In the genomic region with DNA sequence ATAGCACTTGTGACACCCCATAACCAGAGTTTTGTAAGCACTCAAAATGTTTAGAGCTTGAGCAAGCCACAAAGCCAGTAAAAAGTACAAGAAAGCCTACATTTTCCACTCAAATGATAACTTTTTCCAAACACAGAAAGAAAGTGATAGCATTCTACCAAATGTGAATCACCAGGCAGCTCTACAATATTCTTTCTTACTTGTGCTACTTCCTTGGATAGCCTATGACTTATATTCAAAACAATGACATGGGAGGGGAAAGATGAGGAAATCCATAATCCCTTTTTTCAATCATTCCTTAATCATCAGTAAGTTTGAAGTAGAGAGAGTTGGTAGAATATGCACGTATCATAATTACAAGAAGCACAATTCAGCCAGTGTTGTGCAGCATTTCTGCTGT, we compare ENCODE assay signal across 17 cellular contexts.
"Had no signal": no experiment of that assay in that cellular context is flagged by ENCODE, and none has a peak within 500 bp of the region (broad histone marks: within the 10 kb centered on the region; RNA-seq: fewer than 3 reads in every experiment).

No MANE protein-coding gene starts in this region.

- H3K27me3 ChIP-seq: adrenal gland, breast epithelium, neutrophil, right atrium auricular region, tibial artery, vagina had no signal

- H3K36me3 Mint-ChIP-seq: activated naive CD4-positive, alpha-beta T cell treated with anti-CD3 and anti-CD28 coated beads, Interleukin-2, amount 10 ng/mL, durations not matched to agents 7 days and 5 days; naive B cell; stimulated activated effector memory CD8-positive, alpha-beta T cell treated with anti-CD3 and anti-CD28 coated beads, Interleukin-12 subunit alpha, Interleukin-12 subunit beta, amount 100 ng/mL, for 72 hours; T-cell had no signal

- H3K4me1 ChIP-seq: adrenal gland, breast epithelium, right atrium auricular region, tibial artery, vagina had no signal

- H3K27ac Mint-ChIP-seq: activated CD8-positive, alpha-beta T cell treated with anti-CD3 and anti-CD28 coated beads, Interleukin-2, amount 10 ng/mL, durations not matched to agents 7 days and 5 days; activated naive CD4-positive, alpha-beta T cell treated with anti-CD3 and anti-CD28 coated beads, Interleukin-2, amount 10 ng/mL, durations not matched to agents 7 days and 5 days; activated T-helper 1 cell treated with anti-CD3 and anti-CD28 coated beads, Interleukin-12 subunit alpha, Interleukin-12 subunit beta, Interleukin-2, Interleukin-4 antibody, amounts not matched to agents 30 ng/mL and 10 ng/mL and 1 ng/mL, durations not matched to agents 14 hours and 24 hours and 36 hours; naive B cell; stimulated activated effector memory CD8-positive, alpha-beta T cell treated with anti-CD3 and anti-CD28 coated beads, Interleukin-12 subunit alpha, Interleukin-12 subunit beta, amount 100 ng/mL, for 72 hours; T-cell had no signal

- H3K27me3 Mint-ChIP-seq: activated naive CD4-positive, alpha-beta T cell treated with anti-CD3 and anti-CD28 coated beads, Interleukin-2, amount 10 ng/mL, durations not matched to agents 7 days and 5 days; naive B cell; T-cell had no signal

- H3K9me3 ChIP-seq: adrenal gland, neutrophil, right atrium auricular region, tibial artery, vagina had no signal

- H3K4me1 Mint-ChIP-seq: activated naive CD4-positive, alpha-beta T cell treated with anti-CD3 and anti-CD28 coated beads, Interleukin-2, amount 10 ng/mL, durations not matched to agents 7 days and 5 days; naive B cell; stimulated activated effector memory CD8-positive, alpha-beta T cell treated with anti-CD3 and anti-CD28 coated beads, Interleukin-12 subunit alpha, Interleukin-12 subunit beta, amount 100 ng/mL, for 72 hours; T-cell had no signal

- DNase-seq: activated CD4-positive, alpha-beta T cell treated with anti-CD3 and anti-CD28 coated beads for 48 hours; activated CD8-positive, alpha-beta memory T cell treated with anti-CD3 and anti-CD28 coated beads, Interleukin-2, amount 50 U/mL, for 48 hours; activated CD8-positive, alpha-beta T cell treated with anti-CD3 and anti-CD28 coated beads, Interleukin-2, amount 10 ng/mL, durations not matched to agents 7 days and 5 days; activated naive CD4-positive, alpha-beta T cell treated with anti-CD3 and anti-CD28 coated beads, Interleukin-2, amount 10 ng/mL, durations not matched to agents 7 days and 5 days; adrenal gland; midbrain; naive B cell; posterior cingulate gyrus; small intestine; T-cell; tibial artery had no signal

- H3K4me3 Mint-ChIP-seq: activated CD8-positive, alpha-beta T cell treated with anti-CD3 and anti-CD28 coated beads, Interleukin-2, amount 10 ng/mL, durations not matched to agents 7 days and 5 days; activated naive CD4-positive, alpha-beta T cell treated with anti-CD3 and anti-CD28 coated beads, Interleukin-2, amount 10 ng/mL, durations not matched to agents 7 days and 5 days; activated T-helper 1 cell treated with anti-CD3 and anti-CD28 coated beads, Interleukin-12 subunit alpha, Interleukin-12 subunit beta, Interleukin-2, Interleukin-4 antibody, amounts not matched to agents 30 ng/mL and 10 ng/mL and 1 ng/mL, durations not matched to agents 14 hours and 24 hours and 36 hours; naive B cell; stimulated activated effector memory CD8-positive, alpha-beta T cell treated with anti-CD3 and anti-CD28 coated beads, Interleukin-12 subunit alpha, Interleukin-12 subunit beta, amount 100 ng/mL, for 72 hours; T-cell had no signal

- H3K4me3 ChIP-seq: adrenal gland, breast epithelium, right atrium auricular region, tibial artery, vagina had no signal

- H3K27ac ChIP-seq: adrenal gland, breast epithelium, neutrophil, right atrium auricular region, tibial artery, vagina had no signal

- H3K9me3 Mint-ChIP-seq: activated T-helper 1 cell treated with anti-CD3 and anti-CD28 coated beads, Interleukin-12 subunit alpha, Interleukin-12 subunit beta, Interleukin-2, Interleukin-4 antibody, amounts not matched to agents 30 ng/mL and 10 ng/mL and 1 ng/mL, durations not matched to agents 14 hours and 24 hours and 36 hours had no signal

- ATAC-seq: activated CD8-positive, alpha-beta T cell treated with anti-CD3 and anti-CD28 coated beads, Interleukin-2, amount 10 ng/mL, durations not matched to agents 7 days and 5 days; stimulated activated effector memory CD8-positive, alpha-beta T cell treated with anti-CD3 and anti-CD28 coated beads, Interleukin-12 subunit alpha, Interleukin-12 subunit beta, amount 100 ng/mL, for 72 hours; T-cell had no signal

- H3K36me3 ChIP-seq: adrenal gland, breast epithelium, neutrophil, right atrium auricular region, tibial artery, vagina had no signal
